In genomic region chr21:45552696-45553391, GRCh38 we compare ENCODE assay signal across 16 cellular contexts. TPM values are rescaled to one million over a fixed set of nuclear protein-coding genes. Genes with fewer than 3 reads are reported as not detected.
DNase-seq lines count a peak whose midpoint lies in the region; ATAC-seq, FAIRE-seq and TF ChIP-seq lines count a peak whose summit lies in the region.
"Had no signal": no experiment of that assay in that cellular context is flagged by ENCODE, and none has a peak within 500 bp of the region (broad histone marks: within the 10 kb centered on the region; RNA-seq: fewer than 3 reads in every experiment).

No MANE protein-coding gene starts in this region.

- POLR2A ChIA-PET in CD4-positive, alpha-beta T cell (lab: Charles Lee) = interaction anchor here (0.9 kb wide), 1 partner anchor 11 kb away, joined by 3 read pairs; no protein-coding TSS in a partner anchor
- POLR2A ChIA-PET in GM12878 (lab: Charles Lee) = no interaction called here

- TF ChIP-seq POLR2A in GM12878 (IDR thresholded peaks at IDR 0.05; ENCODE audit: low read depth, low read length) = no peak

- in situ Hi-C loops in GM12878 (cut with MboI) = no loop called here

- H2BK120ac ChIP-seq in H9 (ENCODE audit: low read depth, low read length, poor library complexity, severe bottlenecking) = no peak overlapping the region

- no peak overlapping the region for H3K4ac ChIP-seq in H9 (ENCODE audit: low read depth, low read length)

- H3K4me2 ChIP-seq in H9 (ENCODE audit: insufficient read depth, insufficient read length, low read length) = no peak overlapping the region
- no peak overlapping the region for H3K4me2 ChIP-seq in GM12878 (ENCODE audit: control insufficient read depth, insufficient read depth)
- H3K4me2 ChIP-seq: smooth muscle cell had no signal

- SMC1A ChIA-PET in GM12878 (lab: Charles Lee; ENCODE audit: uncharacterized antibody, unreplicated experiment) = interaction anchor here (1.0 kb wide), 1 partner anchor 327 kb away, joined by 3 read pairs; no protein-coding TSS in a partner anchor

- no peak overlapping the region for H2BK5ac ChIP-seq in H9 (ENCODE audit: insufficient read length, low read length)

- RAD21 ChIA-PET in GM12878 (lab: Charles Lee; ENCODE audit: unreplicated experiment) = no interaction called here

- no peak overlapping the region for H4K8ac ChIP-seq in H9 (replicated peaks; ENCODE audit: insufficient read length, low read depth, low read length)

- H3K9me3 Mint-ChIP-seq in CD4-positive, alpha-beta T cell = no peaks in the 10 kb centered on the region
- H3K9me3 Mint-ChIP-seq in H9 (peaks cover 3% of the 10 kb centered on the region in 2 experiments; a peak in 1 of 5 replicates), nephron (peaks cover 3% of the 10 kb centered on the region), type B pancreatic cell (no peaks in the 10 kb centered on the region)
- H3K9me3 Mint-ChIP-seq: CD4-positive, CD25-positive, alpha-beta regulatory T cell; immature natural killer cell had no signal

- CTCF ChIA-PET in CD4-positive, alpha-beta T cell (lab: Charles Lee) = no interaction called here
- CTCF ChIA-PET in GM12878 (lab: Yijun Ruan, JAX) = no interaction called here

- H3K9ac ChIP-seq in H9 (ENCODE audit: extremely low read depth, insufficient read length, low read length) (no peak overlapping the region), GM12878 (ENCODE audit: control insufficient read depth, insufficient read depth, low read length) (no peak overlapping the region)

- no peaks in the 10 kb centered on the region for H3K79me1 ChIP-seq in H9 (ENCODE audit: insufficient read depth, low read depth, low read length, poor library complexity, severe bottlenecking)

- no peak overlapping the region for H2BK12ac ChIP-seq in H9 (ENCODE audit: insufficient read length, low read depth, low read length)

- no peak overlapping the region for H3K56ac ChIP-seq in H9 (ENCODE audit: insufficient read length, low read depth, low read length)

- no peak for TF ChIP-seq EP300 in GM12878 (IDR thresholded peaks at IDR 0.05; ENCODE audit: borderline replicate concordance in 1 of 2, control insufficient read depth in 1 of 2, low read depth in 2 of 2, low read length in 2 of 2)

- no CpG with 5 or more reads among the region's 29 CpGs for WGBS in H9 (ENCODE audit: extremely low coverage, insufficient read length, low lambda C conversion rate)
- 96% methylated on average over 29 of the region's 29 CpGs for WGBS in GM12878 (ENCODE audit: insufficient coverage, insufficient replicate concordance, low lambda C conversion rate, missing lambda C conversion rate)

- no peaks in the 10 kb centered on the region for H3K79me2 ChIP-seq in H9 (ENCODE audit: insufficient read depth, low read length)
- H3K79me2 ChIP-seq in GM12878 (ENCODE audit: control insufficient read depth, insufficient read depth, low read length) = peaks cover 2% of the 10 kb centered on the region

- H2AK5ac ChIP-seq in H9 (ENCODE audit: insufficient read length, low read length) = no peak overlapping the region

- H3K27me3 Mint-ChIP-seq in CD4-positive, alpha-beta T cell = no peaks in the 10 kb centered on the region
- H3K27me3 Mint-ChIP-seq in H9 (ENCODE audit: low read depth) (peaks cover 25% of the 10 kb centered on the region), nephron (ENCODE audit: low read depth) (peaks cover 4% of the 10 kb centered on the region), type B pancreatic cell (peaks cover 7% of the 10 kb centered on the region)
- H3K27me3 Mint-ChIP-seq: CD4-positive, CD25-positive, alpha-beta regulatory T cell had no signal

- no peak overlapping the region for H3K27ac ChIP-seq in CD4-positive, alpha-beta T cell (ENCODE audit: low read depth, low read length)
- H3K27ac ChIP-seq in H9 (ENCODE audit: insufficient read length, low read depth, low read length) = no peak overlapping the region
- H3K27ac ChIP-seq in GM12878 (ENCODE audit: control insufficient read depth, insufficient read depth) = no peak overlapping the region

- H2BK15ac ChIP-seq in H9 (ENCODE audit: low read depth, low read length) = no peak overlapping the region

- ATAC-seq in CD4-positive, alpha-beta T cell (ENCODE audit: poor library complexity) = no peak
- ATAC-seq in GM12878 (no peak), HG03159 (IDR thresholded peaks at IDR 0.05; ENCODE audit: unreplicated experiment) (no peak), GM19035 (IDR thresholded peaks at IDR 0.05; ENCODE audit: unreplicated experiment) (no peak)

- H3K4me1 Mint-ChIP-seq in CD4-positive, alpha-beta T cell (ENCODE audit: low read depth) = peaks cover 39% of the 10 kb centered on the region
- peaks cover 18 to 29% of the 10 kb centered on the region in 2 experiments for H3K4me1 Mint-ChIP-seq in H9
- H3K4me1 Mint-ChIP-seq in nephron = peaks cover 27% of the 10 kb centered on the region
- peaks cover 17% of the 10 kb centered on the region for H3K4me1 Mint-ChIP-seq in type B pancreatic cell (ENCODE audit: unreplicated experiment)

- H3K4me3 Mint-ChIP-seq in CD4-positive, alpha-beta T cell = peak overlapping the region; percentile 65
- H3K4me3 Mint-ChIP-seq in H9 = no peak overlapping the region
- peak overlapping the region in 2 of 3 experiments; percentile 45 to 47 for H3K4me3 Mint-ChIP-seq in nephron
- no peak overlapping the region for H3K4me3 Mint-ChIP-seq in type B pancreatic cell

- H3K18ac ChIP-seq in H9 (ENCODE audit: insufficient read length, low read depth, low read length) = no peak overlapping the region

- intact Hi-C loops in CD4-positive, alpha-beta T cell (cut with DNase I, micrococcal nuclease) = loop anchor here (10.0 kb wide), 3 partner anchors 92 to 432 kb away; partner anchors contain the start of genes COL6A1 (in 1 of the 2) and PCBP3 (in 1 of the 2)
- intact Hi-C loops in GM12878 (cut with micrococcal nuclease; ENCODE audit: unreplicated experiment) = no loop called here

- H3K23ac ChIP-seq in H9 (ENCODE audit: insufficient read length, low read depth, low read length) = no peak overlapping the region

- H3K4me1 ChIP-seq in H9 (ENCODE audit: insufficient read depth, low read length) (peaks cover 2% of the 10 kb centered on the region; the same call in 1 of the 2 replicates), GM12878 (ENCODE audit: control insufficient read depth, insufficient read depth, low read length) (peaks cover 33% of the 10 kb centered on the region)

- DNase-seq in CD4-positive, alpha-beta T cell = no peak
- DNase-seq in H9 (peak; percentile 26), GM12878 (ENCODE audit: low read depth, low spot score) (no peak), type B pancreatic cell (ENCODE audit: extremely low spot score, unreplicated experiment) (no peak)
- DNase-seq: CD4-positive, CD25-positive, alpha-beta regulatory T cell; immature natural killer cell; Karpas-422; NCI-H1417 treated with DMSO at 0.1 percent for 48 hours; NCI-H345; SIG-M5; stimulated activated naive CD4-positive, alpha-beta T cell treated with Interleukin-2 at 50 U/mL for 16 hours had no signal

- H3K4me3 ChIP-seq in GM12878 = no peak overlapping the region
- H3K4me3 ChIP-seq: smooth muscle cell had no signal

- H4K5ac ChIP-seq in H9 (ENCODE audit: insufficient read length, low read depth, low read length) = no peak overlapping the region

- FAIRE-seq in GM12878 (lab: Jason Lieb, UNC) = no peak
- FAIRE-seq: H54 had no signal

- no peak overlapping the region for H4K91ac ChIP-seq in H9 (ENCODE audit: insufficient read length, low read depth, low read length)

- no peak for TF ChIP-seq RAD21 in GM12878 (IDR thresholded peaks at IDR 0.05; ENCODE audit: insufficient read depth, low read depth, low read length)

- H3K36me3 Mint-ChIP-seq in CD4-positive, alpha-beta T cell (ENCODE audit: low read depth) = peaks cover 5% of the 10 kb centered on the region
- H3K36me3 Mint-ChIP-seq in H9 (ENCODE audit: insufficient read depth in 1 of 3, low read depth in 3 of 3) (peaks cover 0 to 3% (median 1%) of the 10 kb centered on the region in 3 experiments; a peak in 2 of 7 replicates), nephron (ENCODE audit: low read depth) (no peaks in the 10 kb centered on the region), type B pancreatic cell (no peaks in the 10 kb centered on the region)
- H3K36me3 Mint-ChIP-seq: CD4-positive, CD25-positive, alpha-beta regulatory T cell; immature natural killer cell had no signal

- no peak overlapping the region for H3T11ph ChIP-seq in H9 (ENCODE audit: low read length)

- H3K36me3 ChIP-seq in GM12878 (ENCODE audit: control insufficient read depth in 2 of 2, insufficient read depth in 2 of 2, low read length in 1 of 2) = no peaks in the 10 kb centered on the region

- no peak overlapping the region for H2BK20ac ChIP-seq in H9 (ENCODE audit: low read depth, low read length, poor library complexity, severe bottlenecking)

- no peaks in the 10 kb centered on the region for H3K23me2 ChIP-seq in H9 (ENCODE audit: insufficient read length, low read depth, low read length, poor library complexity, severe bottlenecking)

- H3K9me3 ChIP-seq in CD4-positive, alpha-beta T cell (ENCODE audit: control insufficient read depth, low read length) = no peaks in the 10 kb centered on the region
- H3K9me3 ChIP-seq in H9 (ENCODE audit: control insufficient read depth, low read depth, low read length) = no peaks in the 10 kb centered on the region
- H3K9me3 ChIP-seq in GM12878 (replicated peaks; ENCODE audit: control insufficient read depth, insufficient read depth, low read length) = no peaks in the 10 kb centered on the region

- BruUV-seq in GM12878 (replicated peaks; lab: Mats Ljungman, UMichigan) = no TSS peak

- H3K27me3 ChIP-seq in CD4-positive, alpha-beta T cell (ENCODE audit: control insufficient read depth, insufficient read depth, low read length) = no peaks in the 10 kb centered on the region
- H3K27me3 ChIP-seq in H9 (ENCODE audit: insufficient read depth, low read length) (no peaks in the 10 kb centered on the region), GM12878 (replicated peaks in 1 of 2; ENCODE audit: control insufficient read depth in 2 of 2, insufficient read depth in 2 of 2, low read length in 1 of 2) (no peaks in the 10 kb centered on the region; a peak in 1 of 4 replicates)

- peak overlapping the region; percentile 53 for H3K27ac Mint-ChIP-seq in CD4-positive, alpha-beta T cell
- H3K27ac Mint-ChIP-seq in H9 (0 out of 7 replicates have a peak overlapping the region, but pooled peaks of 1 of the 3 experiments have one; percentile 70), nephron (no peak overlapping the region), type B pancreatic cell (no peak overlapping the region)

- no peak overlapping the region for H2AFZ ChIP-seq in H9 (ENCODE audit: low read length)
- no peak overlapping the region for H2AFZ ChIP-seq in GM12878 (ENCODE audit: control insufficient read depth, low read depth, low read length)

- no peak overlapping the region; the same call in 1 of the 2 replicates for H3K14ac ChIP-seq in H9 (ENCODE audit: insufficient read depth, low read length)

- H4K20me1 ChIP-seq in H9 (ENCODE audit: control insufficient read depth, insufficient read depth, insufficient read length) = no peaks in the 10 kb centered on the region
- no peaks in the 10 kb centered on the region for H4K20me1 ChIP-seq in GM12878 (ENCODE audit: control insufficient read depth, insufficient read depth)

- no peak for TF ChIP-seq CTCF in CD4-positive, alpha-beta T cell (IDR thresholded peaks at IDR 0.05)
- no peak for TF ChIP-seq CTCF in H9 (conservative IDR thresholded peaks at IDR 0.05)
- no peak for TF ChIP-seq CTCF in GM12878 (IDR thresholded peaks at IDR 0.05 in 2 of 3, conservative IDR thresholded peaks at IDR 0.05 in 1 of 3; ENCODE audit: control insufficient read depth in 2 of 3, extremely low read depth in 1 of 3, insufficient read depth in 1 of 3, low read depth in 3 of 3, low read length in 3 of 3)
- no peak for TF ChIP-seq CTCF in nephron (IDR thresholded peaks at IDR 0.05; ENCODE audit: unreplicated experiment in 3 of 3)
- TF ChIP-seq CTCF in type B pancreatic cell (conservative IDR thresholded peaks at IDR 0.05) = no peak

RNA-seq across cellular contexts. Expression of gene SLC19A1, which starts 10.6 kb away (rescaled TPM):
- 10 to 100 TPM; 11.5 to 12.0 TPM for total RNA-seq in CD4-positive, alpha-beta T cell
- 31.4 and 32.4 TPM in 2 replicates for total RNA-seq in H9 (2021)
- 66.8 and 69.0 TPM in 2 replicates for total RNA-seq in GM12878 (2013; cell fraction: nucleolus; rRNA removed)
- total RNA-seq in GM12878 (2014; rRNA removed) = 14.7 and 18.4 TPM in 2 replicates
- total RNA-seq in GM12878 (2014; rRNA removed; fragmentation: Illumina TruSeq; extraction: Trizol) = 5.5 and 6.1 TPM in 2 replicates
- total RNA-seq in GM12878 (2021) = 43.8 and 49.7 TPM in 2 replicates
- 3.7 TPM for polyA plus RNA-seq in GM12878 (2011; ENCODE audit: low read depth)
- polyA plus RNA-seq in GM12878 (2011; rRNA removed) = 1.9 and 5.6 TPM in 2 replicates
- 10.4 and 16.7 TPM in 2 replicates for polyA plus RNA-seq in GM12878 (2011; cell fraction: cytosol; rRNA removed)
- 36.7 and 53.6 TPM in 2 replicates for polyA plus RNA-seq in GM12878 (2011; cell fraction: nucleus; rRNA removed)
- polyA plus RNA-seq in GM12878 (2012) = 12.3 and 13.1 TPM in 2 replicates
- polyA plus RNA-seq in GM12878 (2014; fragmentation: Illumina TruSeq; extraction: Trizol) = 1.6 and 3.5 TPM in 2 replicates
- polyA plus RNA-seq in GM12878 (2014; fragmentation: Nextera tagmentation; extraction: Ambion mirVana) = 1 to 10 TPM in 1 of 2 experiments, under 1 TPM in 1; 0.42 to 1.5 TPM
- polyA plus RNA-seq in GM12878 (2014; rRNA removed) = 23.8 and 29.8 TPM in 2 replicates
- 10 to 100 TPM; 40.3 to 42.0 TPM for polyA plus RNA-seq in GM12878 (2016; fragmentation: Nextera tagmentation; extraction: Ambion mirVana)
- polyA minus RNA-seq in GM12878 (2011; rRNA and poly(A)+ RNA removed) = 16.2 and 21.9 TPM in 2 replicates
- 9.0 and 10.3 TPM in 2 replicates for polyA minus RNA-seq in GM12878 (2011; cell fraction: cytosol; rRNA and poly(A)+ RNA removed)
- 12.1 and 17.7 TPM in 2 replicates for polyA minus RNA-seq in GM12878 (2011; cell fraction: nucleus; rRNA and poly(A)+ RNA removed)
- total RNA-seq in type B pancreatic cell (ENCODE audit: low replicate concordance) = 10.6 and 28.2 TPM in 2 replicates

Comparison
In these comparisons a context has a peak if more than half of its experiments do, and no peak if none do; other contexts are left out.
1. H3K4me3 Mint-ChIP-seq: peak in CD4-positive, alpha-beta T cell (single experiment) and nephron (2 of 3); none in H9 (0 of 2) and type B pancreatic cell (single experiment).